8 cellular contexts compared by ENCODE assay signal in genomic region chr1:58783090-58783992, GRCh38. TPM values are rescaled to one million over a fixed set of nuclear protein-coding genes. Genes with fewer than 3 reads are reported as not detected.
DNase-seq lines count a peak whose midpoint lies in the region; ATAC-seq lines count a peak whose summit lies in the region.

No MANE protein-coding gene starts in this region.

- H3K4me1 ChIP-seq in effector memory CD4-positive, alpha-beta T cell (ENCODE audit: control insufficient read depth, insufficient read depth, low read length, poor library complexity, severe bottlenecking) = peaks cover 15% of the 10 kb centered on the region

- H3K27ac ChIP-seq in effector memory CD4-positive, alpha-beta T cell (ENCODE audit: insufficient read depth, low read length, poor library complexity, severe bottlenecking) = peak overlapping the region; percentile 99

- peak overlapping the region; percentile 86 for H3K4me3 ChIP-seq in effector memory CD4-positive, alpha-beta T cell (ENCODE audit: insufficient read depth, low read depth, low read length, poor library complexity, severe bottlenecking)

- H3K9me3 ChIP-seq in effector memory CD4-positive, alpha-beta T cell (ENCODE audit: control insufficient read depth, low read length) = no peaks in the 10 kb centered on the region

- DNase-seq in DMS53 (lab: John Stamatoyannopoulos, UW) = peak; percentile 86
- DNase-seq in LoVo (ENCODE audit: low spot score) = peak; percentile 34
- peak; percentile 19 to 40 (median 28) for DNase-seq in activated CD4-positive, CD25-positive, alpha-beta regulatory T cell (lab: John Stamatoyannopoulos, UW)
- peak; percentile 6 to 41 (median 23) for DNase-seq in effector memory CD4-positive, alpha-beta T cell
- DNase-seq in mesenteric fat pad (ENCODE audit: low spot score) = peak; percentile 91
- DNase-seq in stimulated activated CD8-positive, alpha-beta memory T cell treated with anti-CD3 and anti-CD28 coated beads, Interleukin-2, amount 100 ng/mL, for 48 hours (ENCODE audit: low read depth in 2 of 2) = peak; percentile 14 to 23
- no peak for DNase-seq in GDM1 (lab: John Stamatoyannopoulos, UW)

- ATAC-seq in GM21515 (IDR thresholded peaks at IDR 0.05; ENCODE audit: unreplicated experiment) = peak; percentile 7

- no peaks in the 10 kb centered on the region for H3K27me3 ChIP-seq in effector memory CD4-positive, alpha-beta T cell (replicated peaks; ENCODE audit: control insufficient read depth, insufficient read depth, low read length, poor library complexity, severe bottlenecking)

- no peaks in the 10 kb centered on the region for H3K36me3 ChIP-seq in effector memory CD4-positive, alpha-beta T cell (ENCODE audit: control insufficient read depth, insufficient read depth, low read length)

RNA-seq across cellular contexts. Expression of gene JUN, which starts 0.5 kb away (rescaled TPM):
- total RNA-seq in mesenteric fat pad = 298 TPM
